6 cellular contexts compared by ENCODE assay signal in the genomic region with DNA sequence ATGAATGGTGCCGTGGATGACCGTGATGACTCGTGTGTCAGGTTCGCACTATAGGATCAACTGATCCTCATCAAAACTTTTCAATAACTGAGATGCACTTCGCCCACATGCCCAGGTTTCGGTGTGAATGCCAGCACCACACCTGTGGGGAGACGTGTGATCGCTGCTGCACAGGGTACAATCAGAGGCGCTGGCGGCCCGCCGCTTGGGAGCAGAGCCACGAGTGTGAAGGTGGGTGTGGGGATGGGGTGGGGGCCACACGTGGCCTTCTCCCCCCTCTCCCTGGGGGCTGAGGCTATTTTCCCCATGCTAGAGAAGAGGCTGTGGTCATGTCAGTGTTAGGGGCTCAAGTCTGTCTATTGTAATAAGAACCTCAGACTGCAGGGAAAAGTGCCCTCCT.
"Had no signal": no experiment of that assay in that cellular context is flagged by ENCODE, and none has a peak within 500 bp of the region (broad histone marks: within the 10 kb centered on the region; RNA-seq: fewer than 3 reads in every experiment).

No MANE protein-coding gene starts in this region.

- DNase-seq: IMR-90, KBM-7 had no signal

- H3K4me3 ChIP-seq: K562 had no signal

- FAIRE-seq: HepG2, HTR-8/SVneo, K562 had no signal

- H3K27ac ChIP-seq: HL-60 had no signal
